In genomic region chr5:6435356-6435755, GRCh38 we compare ENCODE assay signal across 10 cellular contexts. TPM values are rescaled to one million over a fixed set of nuclear protein-coding genes. Genes with fewer than 3 reads are reported as not detected.
A peak's percentile ranks its signal among the peaks of the same experiment; 100 is the strongest.
DNase-seq lines count a peak whose midpoint lies in the region; ATAC-seq, FAIRE-seq and TF ChIP-seq lines count a peak whose summit lies in the region.
"Had no signal": no experiment of that assay in that cellular context is flagged by ENCODE, and none has a peak within 500 bp of the region (broad histone marks: within the 10 kb centered on the region; RNA-seq: fewer than 3 reads in every experiment).

No MANE protein-coding gene starts in this region.

- peaks cover 2% of the 10 kb centered on the region; the same call in 1 of the 3 replicates for H3K4me1 Mint-ChIP-seq in GM23338
- H3K4me1 Mint-ChIP-seq: memory B cell had no signal

- H3K27me3 Mint-ChIP-seq in GM23338 (ENCODE audit: insufficient read depth, low read depth, poor library complexity): peaks cover 6% of the 10 kb centered on the region

- no peak overlapping the region for H3K27ac Mint-ChIP-seq in GM23338
- H3K27ac Mint-ChIP-seq: memory B cell, T-cell had no signal

- H3K4me3 Mint-ChIP-seq in GM23338: no peak overlapping the region
- H3K4me3 Mint-ChIP-seq: memory B cell, T-cell had no signal

- TF ChIP-seq CTCF in GM23338 (conservative IDR thresholded peaks at IDR 0.05; ENCODE audit: low read depth in 2 of 2) (peak; percentile 74 to 87), keratinocyte (optimal IDR thresholded peaks at IDR 0.05 in 1 of 3, IDR thresholded peaks at IDR 0.05 in 1 of 3, conservative IDR thresholded peaks at IDR 0.05 in 1 of 3; ENCODE audit: extremely low read depth in 1 of 3, insufficient read depth in 2 of 3, low read length in 3 of 3) (peak; percentile 13 to 45 (median 38))

- H3K36me3 ChIP-seq in GM23338 (ENCODE audit: insufficient read depth): no peaks in the 10 kb centered on the region
- H3K36me3 ChIP-seq in keratinocyte (ENCODE audit: control insufficient read depth in 2 of 2, extremely low read depth in 1 of 2, insufficient read depth in 2 of 2, low read length in 2 of 2): no peaks in the 10 kb centered on the region

- ATAC-seq in GM23338: peak; percentile 99
- ATAC-seq in GM18511 (IDR thresholded peaks at IDR 0.05; ENCODE audit: unreplicated experiment): no peak
- ATAC-seq: T-cell had no signal

- no peaks in the 10 kb centered on the region for H3K79me2 ChIP-seq in GM23338 (replicated peaks; ENCODE audit: insufficient read depth)
- H3K79me2 ChIP-seq in keratinocyte (ENCODE audit: control insufficient read depth, insufficient read depth, low read length): no peaks in the 10 kb centered on the region

- dilution Hi-C loops in keratinocyte (cut with MboI; ENCODE audit: extremely low pct_ligation_motif_present, low sequenced_read_pairs): no loop called here

- peak; percentile 84 for DNase-seq in DMS153 (lab: John Stamatoyannopoulos, UW)
- peak; percentile 81 for DNase-seq in GM23338 (ENCODE audit: low spot score)
- DNase-seq in UCSD-AML1 (lab: John Stamatoyannopoulos, UW; ENCODE audit: unreplicated experiment): peak; percentile 30
- DNase-seq in keratinocyte (ENCODE audit: low read depth, low spot score): no peak
- no peak for DNase-seq in ureter (ENCODE audit: low spot score)
- no peak for DNase-seq in LoVo (ENCODE audit: low spot score)
- no peak for DNase-seq in NCI-H345 treated with DMSO at 0.1 percent for 48 hours (lab: John Stamatoyannopoulos, UW; ENCODE audit: unreplicated experiment)

- H3K9ac ChIP-seq in keratinocyte (ENCODE audit: control insufficient read depth, extremely low read depth, insufficient read depth, low read length): no peak overlapping the region

- no peaks in the 10 kb centered on the region for H3K9me1 ChIP-seq in keratinocyte (ENCODE audit: control insufficient read depth, extremely low read depth, insufficient read depth, low read length)

- no peaks in the 10 kb centered on the region for H3K9me3 ChIP-seq in keratinocyte (ENCODE audit: control insufficient read depth, low read depth, low read length)

- H3K36me3 Mint-ChIP-seq in GM23338 (ENCODE audit: low read depth): no peaks in the 10 kb centered on the region
- H3K36me3 Mint-ChIP-seq: T-cell had no signal

- H2AFZ ChIP-seq in GM23338: peak overlapping the region; percentile 49; the same call in 1 of the 2 replicates
- H2AFZ ChIP-seq in keratinocyte (ENCODE audit: control insufficient read depth, low read length): no peak overlapping the region

- H3K9me2 ChIP-seq in GM23338 (ENCODE audit: insufficient read depth): no peaks in the 10 kb centered on the region

- H3K27me3 ChIP-seq in GM23338 (ENCODE audit: insufficient read depth) (no peaks in the 10 kb centered on the region), keratinocyte (ENCODE audit: control insufficient read depth, extremely low read depth, insufficient read depth, low read length) (no peaks in the 10 kb centered on the region)

- H3F3A ChIP-seq in GM23338 (replicated peaks; ENCODE audit: low read depth): no peaks in the 10 kb centered on the region

- peaks cover 8% of the 10 kb centered on the region; the same call in 2 of the 3 replicates for H3K9me3 Mint-ChIP-seq in GM23338
- H3K9me3 Mint-ChIP-seq: T-cell had no signal

- H4K20me1 ChIP-seq in GM23338 (replicated peaks; ENCODE audit: insufficient read depth): no peaks in the 10 kb centered on the region
- no peaks in the 10 kb centered on the region for H4K20me1 ChIP-seq in keratinocyte (ENCODE audit: control insufficient read depth, extremely low read depth, insufficient read depth, low read length)

- no peak for FAIRE-seq in keratinocyte (lab: Jason Lieb, UNC)

- no peak overlapping the region for H3K4me3 ChIP-seq in GM23338
- H3K4me3 ChIP-seq in keratinocyte (ENCODE audit: control insufficient read depth in 2 of 3, extremely low read depth in 1 of 3, insufficient read depth in 2 of 3, low read depth in 1 of 3, low read length in 3 of 3): no peak overlapping the region

- no peak overlapping the region for H3K4me2 ChIP-seq in GM23338
- H3K4me2 ChIP-seq in keratinocyte (ENCODE audit: control insufficient read depth, extremely low read depth, insufficient read depth, low read depth, low read length): no peak overlapping the region

- H3K4me1 ChIP-seq in GM23338 (ENCODE audit: insufficient read depth) (no peaks in the 10 kb centered on the region), keratinocyte (ENCODE audit: control insufficient read depth, extremely low read depth, insufficient read depth, low read length) (peaks cover 9% of the 10 kb centered on the region)

- no peak overlapping the region for H3K27ac ChIP-seq in GM23338 (ENCODE audit: low read depth)
- H3K27ac ChIP-seq in keratinocyte (ENCODE audit: control insufficient read depth, insufficient read depth, low read length): no peak overlapping the region

TF ChIP-seq in GM23338, 12 proteins besides CTCF, POLR2A, EP300 and RAD21:
- TF ChIP-seq CREB1 (CRISPR knock-in tag; IDR thresholded peaks at IDR 0.05; ENCODE audit: low read depth) (no peak), ZNF114 (CRISPR knock-in tag; IDR thresholded peaks at IDR 0.05) (no peak), REST (IDR thresholded peaks at IDR 0.05; ENCODE audit: unreplicated experiment) (no peak), ETS1 (IDR thresholded peaks at IDR 0.05) (no peak)

RNA-seq across cellular contexts. Expression of gene UBE2QL1, which starts 13.3 kb away (rescaled TPM):
- total RNA-seq in GM23338 (2014; rRNA removed; shearing (Covaris generic)): 0.82 and 0.83 TPM in 2 replicates
- 0.40 and 0.43 TPM in 2 replicates for polyA plus RNA-seq in GM23338 (2016; fragmentation: Nextera tagmentation; extraction: Ambion mirVana)
- polyA plus RNA-seq in keratinocyte: not detected in 3 replicates
- not detected for polyA plus RNA-seq in keratinocyte (2011; ENCODE audit: low read depth)
- polyA plus RNA-seq in keratinocyte (2011; cell fraction: cytosol; rRNA removed): 0.01 TPM in 1 of 2 replicates, not detected in the other
- polyA plus RNA-seq in keratinocyte (2011; cell fraction: nucleus; rRNA removed): not detected in 2 replicates
- 0.03 TPM in 1 of 2 replicates, not detected in the other for polyA plus RNA-seq in keratinocyte (2012; ENCODE audit: low replicate concordance)
- 0.20 TPM in 1 of 3 replicates, not detected in the others for polyA minus RNA-seq in keratinocyte
- not detected for polyA minus RNA-seq in keratinocyte (2011; cell fraction: cytosol; rRNA and poly(A)+ RNA removed)
- not detected in 2 replicates for polyA minus RNA-seq in keratinocyte (2011; cell fraction: nucleus; rRNA and poly(A)+ RNA removed)
- total RNA-seq in ureter: 0.49 TPM

RNA-seq across cellular contexts. Expression of gene MED10, which starts 57.0 kb away (rescaled TPM):
- 9.0 and 16.0 TPM in 2 replicates for total RNA-seq in GM23338 (2014; rRNA removed; shearing (Covaris generic))
- polyA plus RNA-seq in GM23338 (2016; fragmentation: Nextera tagmentation; extraction: Ambion mirVana) (58.1 and 62.2 TPM in 2 replicates), keratinocyte (31.1 to 47.1 TPM (median 38.8 TPM) in 3 replicates)
- polyA plus RNA-seq in keratinocyte (2011; ENCODE audit: low read depth): 30.5 TPM
- 37.5 and 41.4 TPM in 2 replicates for polyA plus RNA-seq in keratinocyte (2011; cell fraction: cytosol; rRNA removed)
- 43.6 and 50.2 TPM in 2 replicates for polyA plus RNA-seq in keratinocyte (2011; cell fraction: nucleus; rRNA removed)
- polyA plus RNA-seq in keratinocyte (2012; ENCODE audit: low replicate concordance): 42.4 and 49.6 TPM in 2 replicates
- polyA minus RNA-seq in keratinocyte: 6.8 to 11.4 TPM (median 7.1 TPM) in 3 replicates
- polyA minus RNA-seq in keratinocyte (2011; cell fraction: cytosol; rRNA and poly(A)+ RNA removed): 16.9 TPM
- polyA minus RNA-seq in keratinocyte (2011; cell fraction: nucleus; rRNA and poly(A)+ RNA removed): 3.7 and 6.8 TPM in 2 replicates
- total RNA-seq in ureter: 36.5 TPM

Comparison
In these comparisons a context has a peak if more than half of its experiments do, and no peak if none do; other contexts are left out.
1. DNase-seq: peak in DMS153 (single experiment), GM23338 (single experiment) and UCSD-AML1 (single experiment); none in keratinocyte (single experiment), ureter (single experiment), LoVo (single experiment) and NCI-H345 treated with DMSO at 0.1 percent for 48 hours (single experiment).